Comparison of ENCODE assay signal across 1 cellular context in genomic region chr10:127033569-127034175, GRCh38.
A peak's percentile ranks its signal among the peaks of the same experiment; 100 is the strongest.
TF ChIP-seq lines count a peak whose summit lies in the region.

No MANE protein-coding gene starts in this region.

TF ChIP-seq in HepG2, 621 proteins besides CTCF, POLR2A, EP300 and RAD21 (continues in another document):
- TF ChIP-seq, protein P1, sequence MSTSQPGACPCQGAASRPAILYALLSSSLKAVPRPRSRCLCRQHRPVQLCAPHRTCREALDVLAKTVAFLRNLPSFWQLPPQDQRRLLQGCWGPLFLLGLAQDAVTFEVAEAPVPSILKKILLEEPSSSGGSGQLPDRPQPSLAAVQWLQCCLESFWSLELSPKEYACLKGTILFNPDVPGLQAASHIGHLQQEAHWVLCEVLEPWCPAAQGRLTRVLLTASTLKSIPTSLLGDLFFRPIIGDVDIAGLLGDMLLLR (CRISPR knock-in tag; IDR thresholded peaks at IDR 0.05): no peak
- TF ChIP-seq BRD4 (CRISPR knock-in tag; IDR thresholded peaks at IDR 0.05) (no peak; the same call in 1 of the 2 replicates), IRF1 (CRISPR knock-in tag; IDR thresholded peaks at IDR 0.05; ENCODE audit: low read depth) (no peak), PATZ1 (CRISPR knock-in tag; IDR thresholded peaks at IDR 0.05) (no peak), CENPT (CRISPR knock-in tag; IDR thresholded peaks at IDR 0.05; ENCODE audit: low read depth) (no peak), GPN1 (CRISPR knock-in tag; IDR thresholded peaks at IDR 0.05; ENCODE audit: borderline replicate concordance) (no peak), MNT (IDR thresholded peaks at IDR 0.05) (no peak; the same call in 1 of the 2 replicates), FOXO1 (CRISPR knock-in tag; IDR thresholded peaks at IDR 0.05) (peak; percentile 77), ATF2 (CRISPR knock-in tag; IDR thresholded peaks at IDR 0.05) (no peak), ZIK1 (CRISPR knock-in tag; IDR thresholded peaks at IDR 0.05; ENCODE audit: borderline replicate concordance, low read depth) (no peak), SAFB2 (CRISPR knock-in tag; IDR thresholded peaks at IDR 0.05; ENCODE audit: borderline replicate concordance, low read depth) (no peak), TCF7 (IDR thresholded peaks at IDR 0.05; ENCODE audit: low read depth) (peak; percentile 67; the same call in 1 of the 2 replicates), TFAP4 (IDR thresholded peaks at IDR 0.05; ENCODE audit: borderline replicate concordance, low read depth) (no peak), HCFC1 (IDR thresholded peaks at IDR 0.05; ENCODE audit: low read depth, low read length) (no peak), ZMAT3 (CRISPR knock-in tag; conservative IDR thresholded peaks at IDR 0.05) (no peak), ZNF367 (CRISPR knock-in tag; IDR thresholded peaks at IDR 0.05; ENCODE audit: borderline replicate concordance) (no peak), HOXD1 (CRISPR knock-in tag; IDR thresholded peaks at IDR 0.05) (no peak), ZNF710 (CRISPR knock-in tag; IDR thresholded peaks at IDR 0.05; ENCODE audit: borderline replicate concordance) (0 out of 2 replicates have a peak, but pooled peaks have one; percentile 25), MZF1 (CRISPR knock-in tag; IDR thresholded peaks at IDR 0.05; ENCODE audit: borderline replicate concordance) (no peak), ZNF142 (CRISPR knock-in tag; IDR thresholded peaks at IDR 0.05) (no peak), TMF1 (CRISPR knock-in tag; IDR thresholded peaks at IDR 0.05; ENCODE audit: low read depth) (no peak), ELF3 (CRISPR knock-in tag; IDR thresholded peaks at IDR 0.05) (0 out of 2 replicates have a peak, but pooled peaks have one; percentile 34), KDM4B (CRISPR knock-in tag; IDR thresholded peaks at IDR 0.05) (no peak), XRCC5 (optimal IDR thresholded peaks at IDR 0.05; ENCODE audit: low read length) (peak; percentile 14), RBM22 (optimal IDR thresholded peaks at IDR 0.05; ENCODE audit: low read length) (no peak), ZNF605 (CRISPR knock-in tag; IDR thresholded peaks at IDR 0.05) (0 out of 2 replicates have a peak, but pooled peaks have one; percentile 33), NFE2 (CRISPR knock-in tag; IDR thresholded peaks at IDR 0.05) (no peak), PHF21A (CRISPR knock-in tag; IDR thresholded peaks at IDR 0.05) (no peak; the same call in 1 of the 2 replicates), HNRNPH1 (optimal IDR thresholded peaks at IDR 0.05; ENCODE audit: low read depth, low read length) (no peak), SIX1 (CRISPR knock-in tag; IDR thresholded peaks at IDR 0.05; ENCODE audit: borderline replicate concordance) (no peak), SMARCE1 (IDR thresholded peaks at IDR 0.05; ENCODE audit: borderline replicate concordance) (no peak), ZBTB21 (CRISPR knock-in tag; IDR thresholded peaks at IDR 0.05) (no peak), FOXA3 (CRISPR knock-in tag; IDR thresholded peaks at IDR 0.05) (peak; percentile 58), CENPX (CRISPR knock-in tag; IDR thresholded peaks at IDR 0.05) (no peak), ZNF441 (CRISPR knock-in tag; IDR thresholded peaks at IDR 0.05; ENCODE audit: borderline replicate concordance) (no peak), ADNP (CRISPR knock-in tag; IDR thresholded peaks at IDR 0.05) (no peak), ARID2 (CRISPR knock-in tag; IDR thresholded peaks at IDR 0.05; ENCODE audit: borderline replicate concordance) (no peak), ARNTL (CRISPR knock-in tag; IDR thresholded peaks at IDR 0.05) (no peak), ZNF496 (CRISPR knock-in tag; IDR thresholded peaks at IDR 0.05; ENCODE audit: insufficient replicate concordance) (no peak), ZNF660 (CRISPR knock-in tag; IDR thresholded peaks at IDR 0.05; ENCODE audit: borderline replicate concordance, low read depth) (no peak), ZNF775 (CRISPR knock-in tag; IDR thresholded peaks at IDR 0.05; ENCODE audit: borderline replicate concordance) (no peak), ZNF552 (CRISPR knock-in tag; IDR thresholded peaks at IDR 0.05; ENCODE audit: borderline replicate concordance) (no peak)
- TF ChIP-seq, protein P2, sequence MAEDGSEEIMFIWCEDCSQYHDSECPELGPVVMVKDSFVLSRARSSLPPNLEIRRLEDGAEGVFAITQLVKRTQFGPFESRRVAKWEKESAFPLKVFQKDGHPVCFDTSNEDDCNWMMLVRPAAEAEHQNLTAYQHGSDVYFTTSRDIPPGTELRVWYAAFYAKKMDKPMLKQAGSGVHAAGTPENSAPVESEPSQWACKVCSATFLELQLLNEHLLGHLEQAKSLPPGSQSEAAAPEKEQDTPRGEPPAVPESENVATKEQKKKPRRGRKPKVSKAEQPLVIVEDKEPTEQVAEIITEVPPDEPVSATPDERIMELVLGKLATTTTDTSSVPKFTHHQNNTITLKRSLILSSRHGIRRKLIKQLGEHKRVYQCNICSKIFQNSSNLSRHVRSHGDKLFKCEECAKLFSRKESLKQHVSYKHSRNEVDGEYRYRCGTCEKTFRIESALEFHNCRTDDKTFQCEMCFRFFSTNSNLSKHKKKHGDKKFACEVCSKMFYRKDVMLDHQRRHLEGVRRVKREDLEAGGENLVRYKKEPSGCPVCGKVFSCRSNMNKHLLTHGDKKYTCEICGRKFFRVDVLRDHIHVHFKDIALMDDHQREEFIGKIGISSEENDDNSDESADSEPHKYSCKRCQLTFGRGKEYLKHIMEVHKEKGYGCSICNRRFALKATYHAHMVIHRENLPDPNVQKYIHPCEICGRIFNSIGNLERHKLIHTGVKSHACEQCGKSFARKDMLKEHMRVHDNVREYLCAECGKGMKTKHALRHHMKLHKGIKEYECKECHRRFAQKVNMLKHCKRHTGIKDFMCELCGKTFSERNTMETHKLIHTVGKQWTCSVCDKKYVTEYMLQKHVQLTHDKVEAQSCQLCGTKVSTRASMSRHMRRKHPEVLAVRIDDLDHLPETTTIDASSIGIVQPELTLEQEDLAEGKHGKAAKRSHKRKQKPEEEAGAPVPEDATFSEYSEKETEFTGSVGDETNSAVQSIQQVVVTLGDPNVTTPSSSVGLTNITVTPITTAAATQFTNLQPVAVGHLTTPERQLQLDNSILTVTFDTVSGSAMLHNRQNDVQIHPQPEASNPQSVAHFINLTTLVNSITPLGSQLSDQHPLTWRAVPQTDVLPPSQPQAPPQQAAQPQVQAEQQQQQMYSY (CRISPR knock-in tag; IDR thresholded peaks at IDR 0.05): no peak
- TF ChIP-seq, protein P3, sequence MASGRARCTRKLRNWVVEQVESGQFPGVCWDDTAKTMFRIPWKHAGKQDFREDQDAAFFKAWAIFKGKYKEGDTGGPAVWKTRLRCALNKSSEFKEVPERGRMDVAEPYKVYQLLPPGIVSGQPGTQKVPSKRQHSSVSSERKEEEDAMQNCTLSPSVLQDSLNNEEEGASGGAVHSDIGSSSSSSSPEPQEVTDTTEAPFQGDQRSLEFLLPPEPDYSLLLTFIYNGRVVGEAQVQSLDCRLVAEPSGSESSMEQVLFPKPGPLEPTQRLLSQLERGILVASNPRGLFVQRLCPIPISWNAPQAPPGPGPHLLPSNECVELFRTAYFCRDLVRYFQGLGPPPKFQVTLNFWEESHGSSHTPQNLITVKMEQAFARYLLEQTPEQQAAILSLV (CRISPR knock-in tag; IDR thresholded peaks at IDR 0.05; ENCODE audit: borderline replicate concordance): no peak
